Comparison of ENCODE assay signal across 8 cellular contexts in the genomic region with DNA sequence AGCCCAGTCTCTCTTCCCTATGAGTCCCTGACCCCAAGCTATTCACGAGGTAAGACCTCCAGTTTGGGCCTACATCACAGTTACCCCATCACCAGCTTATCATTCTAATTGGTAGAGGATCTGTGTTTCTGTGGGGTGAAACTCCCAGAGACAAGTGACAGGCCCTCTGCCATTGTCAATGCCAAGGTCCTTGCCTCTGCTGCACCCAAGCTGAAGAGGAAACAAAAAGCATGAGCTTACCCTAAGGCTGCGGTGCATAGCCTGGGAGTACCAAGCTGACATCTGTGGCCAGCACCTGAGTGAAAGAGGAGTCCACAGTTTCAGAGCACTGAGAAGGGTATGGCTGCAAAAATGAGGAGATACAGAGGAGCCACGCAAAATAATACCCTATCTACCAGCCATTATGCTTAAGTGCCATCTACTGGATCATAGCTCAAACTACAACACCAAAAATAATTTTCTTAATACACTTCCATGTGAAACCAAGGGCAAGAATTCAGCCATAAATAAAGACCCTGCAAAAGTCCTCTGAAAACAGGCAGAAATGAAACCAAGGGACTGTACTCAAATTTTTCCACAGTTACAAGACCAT.
DNase-seq lines count a peak whose midpoint lies in the region; ATAC-seq and TF ChIP-seq lines count a peak whose summit lies in the region.

No MANE protein-coding gene starts in this region.

- no peaks in the 10 kb centered on the region for H3K79me2 ChIP-seq in hepatocyte

- H3K4me3 ChIP-seq in hepatocyte (no peak overlapping the region), upper lobe of left lung (no peak overlapping the region)
- no peak overlapping the region for H3K4me3 ChIP-seq in effector memory CD4-positive, alpha-beta T cell (ENCODE audit: insufficient read depth, low read depth, low read length, poor library complexity, severe bottlenecking)

- no peak for TF ChIP-seq POLR2A in upper lobe of left lung (IDR thresholded peaks at IDR 0.05)

- no peak for TF ChIP-seq EP300 in upper lobe of left lung (IDR thresholded peaks at IDR 0.05)

- H3K27ac ChIP-seq in hepatocyte (no peak overlapping the region), upper lobe of left lung (no peak overlapping the region)
- H3K27ac ChIP-seq in effector memory CD4-positive, alpha-beta T cell (ENCODE audit: insufficient read depth, low read length, poor library complexity, severe bottlenecking), result no peak overlapping the region

- H3K36me3 ChIP-seq in hepatocyte (replicated peaks; ENCODE audit: insufficient read depth, low read depth) (no peaks in the 10 kb centered on the region), upper lobe of left lung (no peaks in the 10 kb centered on the region)
- H3K36me3 ChIP-seq in effector memory CD4-positive, alpha-beta T cell (ENCODE audit: control insufficient read depth, insufficient read depth, low read length), result no peaks in the 10 kb centered on the region

- no peaks in the 10 kb centered on the region for H3K9me3 ChIP-seq in hepatocyte (ENCODE audit: low read depth)
- no peaks in the 10 kb centered on the region for H3K9me3 ChIP-seq in upper lobe of left lung
- no peaks in the 10 kb centered on the region for H3K9me3 ChIP-seq in effector memory CD4-positive, alpha-beta T cell (ENCODE audit: control insufficient read depth, low read length)

- 57% methylated on average over 3 of the region's 3 CpGs for WGBS in hepatocyte (ENCODE audit: low lambda C conversion rate, missing lambda C conversion rate)
- 43 to 62% methylated on average over 3 of the region's 3 CpGs for WGBS in upper lobe of left lung, 2 donors

- H4K20me1 ChIP-seq in hepatocyte (ENCODE audit: insufficient read depth, poor library complexity, severe bottlenecking), result no peaks in the 10 kb centered on the region

- peak; percentile 62 for TF ChIP-seq CTCF in hepatocyte (IDR thresholded peaks at IDR 0.05; ENCODE audit: poor library complexity)
- peak in 3 of 6 experiments; percentile 9 to 20 (median 12) for TF ChIP-seq CTCF in upper lobe of left lung (IDR thresholded peaks at IDR 0.05)

- ATAC-seq in HG02678 (IDR thresholded peaks at IDR 0.05; ENCODE audit: unreplicated experiment), result peak; percentile 64
- ATAC-seq in upper lobe of left lung (ENCODE audit: low FRiP score in 2 of 2), result no peak

- no peak overlapping the region for H2AFZ ChIP-seq in hepatocyte

- no peaks in the 10 kb centered on the region for H3K27me3 ChIP-seq in hepatocyte
- H3K27me3 ChIP-seq in upper lobe of left lung, result no peaks in the 10 kb centered on the region
- no peaks in the 10 kb centered on the region for H3K27me3 ChIP-seq in effector memory CD4-positive, alpha-beta T cell (replicated peaks; ENCODE audit: control insufficient read depth, insufficient read depth, low read length, poor library complexity, severe bottlenecking)

- no peak overlapping the region for H3K4me2 ChIP-seq in hepatocyte

- peak; percentile 28 for DNase-seq in DMS153 (lab: John Stamatoyannopoulos, UW)
- peak; percentile 15 for DNase-seq in NCI-H82 treated with DMSO at 0.1 percent for 48 hours (lab: John Stamatoyannopoulos, UW; ENCODE audit: unreplicated experiment)
- peak; percentile 32 for DNase-seq in hepatocyte (ENCODE audit: low spot score)
- no peak for DNase-seq in OCI-M2 (lab: John Stamatoyannopoulos, UW; ENCODE audit: unreplicated experiment)
- DNase-seq in upper lobe of left lung, result no peak
- no peak for DNase-seq in effector memory CD4-positive, alpha-beta T cell
- DNase-seq in NCI-H226, result no peak

- no peaks in the 10 kb centered on the region for H3K4me1 ChIP-seq in hepatocyte (ENCODE audit: insufficient read depth)
- no peaks in the 10 kb centered on the region for H3K4me1 ChIP-seq in upper lobe of left lung
- H3K4me1 ChIP-seq in effector memory CD4-positive, alpha-beta T cell (ENCODE audit: control insufficient read depth, insufficient read depth, low read length, poor library complexity, severe bottlenecking), result no peaks in the 10 kb centered on the region

- H3K9me2 ChIP-seq in hepatocyte (replicated peaks; ENCODE audit: insufficient read depth), result no peaks in the 10 kb centered on the region

Comparison
In these comparisons a context has a peak if more than half of its experiments do, and no peak if none do; other contexts are left out.
1. DNase-seq: peak in DMS153 (single experiment), NCI-H82 treated with DMSO at 0.1 percent for 48 hours (single experiment) and hepatocyte (single experiment); none in OCI-M2 (single experiment), upper lobe of left lung (0 of 2), effector memory CD4-positive, alpha-beta T cell (0 of 3) and NCI-H226 (single experiment).